Comparison of ENCODE assay signal across 11 cellular contexts in the genomic region with DNA sequence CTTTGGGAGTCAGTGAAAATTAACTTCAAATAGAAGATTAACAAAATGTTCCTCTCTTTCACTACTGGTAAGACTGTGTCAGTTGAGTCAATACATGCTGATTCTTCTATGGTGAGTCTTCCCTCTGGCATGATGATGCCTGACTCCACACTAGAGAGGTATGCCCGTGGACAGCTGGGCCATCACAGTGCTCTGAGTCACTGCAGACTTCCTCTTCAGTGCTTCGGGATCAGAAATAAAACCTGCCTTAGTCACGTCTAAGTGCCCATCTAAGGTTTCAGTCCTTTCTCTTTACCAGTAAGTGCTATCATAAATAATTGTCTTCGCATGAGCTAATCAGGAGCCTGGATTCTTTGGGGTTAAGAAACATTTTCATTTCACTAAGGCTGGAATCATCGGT. TPM values are rescaled to one million over a fixed set of nuclear protein-coding genes. Genes with fewer than 3 reads are reported as not detected.
A peak's percentile ranks its signal among the peaks of the same experiment; 100 is the strongest.
DNase-seq lines count a peak whose midpoint lies in the region; ATAC-seq and TF ChIP-seq lines count a peak whose summit lies in the region.
"Had no signal": no experiment of that assay in that cellular context is flagged by ENCODE, and none has a peak within 500 bp of the region (broad histone marks: within the 10 kb centered on the region; RNA-seq: fewer than 3 reads in every experiment).

No MANE protein-coding gene starts in this region.

- H2AFZ ChIP-seq in OCI-LY3 (ENCODE audit: low read depth, low read length): 0 out of 2 replicates have a peak overlapping the region, but pooled peaks have one; percentile 1

- intact Hi-C loops in CD4-positive, alpha-beta memory T cell (cut with micrococcal nuclease): no loop called here
- intact Hi-C loops in Caco-2 (cut with micrococcal nuclease; ENCODE audit: unreplicated experiment): no loop called here

- H3K27ac ChIP-seq in OCI-LY3 (ENCODE audit: low read length): no peak overlapping the region
- H3K27ac ChIP-seq in CD4-positive, alpha-beta memory T cell (ENCODE audit: low read depth, low read length): no peak overlapping the region
- H3K27ac ChIP-seq: thoracic aorta had no signal

- peaks cover 11% of the 10 kb centered on the region for H3K27me3 ChIP-seq in OCI-LY3 (ENCODE audit: low read depth, low read length)
- no peaks in the 10 kb centered on the region for H3K27me3 ChIP-seq in CD4-positive, alpha-beta memory T cell (ENCODE audit: insufficient read depth, low read length)
- no peaks in the 10 kb centered on the region for H3K27me3 ChIP-seq in Caco-2 (replicated peaks; ENCODE audit: control insufficient read depth, insufficient read depth, low read length)

- H3K4me2 ChIP-seq in OCI-LY3 (ENCODE audit: low read length): no peak overlapping the region

- H3K9ac ChIP-seq in OCI-LY3 (ENCODE audit: low read length): no peak overlapping the region

- no peaks in the 10 kb centered on the region for H3K4me1 Mint-ChIP-seq in stimulated activated effector memory CD8-positive, alpha-beta T cell treated with anti-CD3 and anti-CD28 coated beads, Interleukin-12 subunit alpha, Interleukin-12 subunit beta, amount 100 ng/mL, for 72 hours
- H3K4me1 Mint-ChIP-seq in CD4-positive, alpha-beta memory T cell: no peaks in the 10 kb centered on the region
- H3K4me1 Mint-ChIP-seq in Caco-2 (ENCODE audit: low read depth, unreplicated experiment): no peaks in the 10 kb centered on the region

- H3K79me2 ChIP-seq in OCI-LY3 (ENCODE audit: low read length): no peaks in the 10 kb centered on the region

- peaks cover 2% of the 10 kb centered on the region; the same call in 1 of the 2 replicates for H3K4me1 ChIP-seq in OCI-LY3 (ENCODE audit: low read length)
- no peaks in the 10 kb centered on the region for H3K4me1 ChIP-seq in CD4-positive, alpha-beta memory T cell (ENCODE audit: insufficient read depth, low read length)
- no peaks in the 10 kb centered on the region for H3K4me1 ChIP-seq in Caco-2

- no peak overlapping the region for H3K4me3 Mint-ChIP-seq in stimulated activated effector memory CD8-positive, alpha-beta T cell treated with anti-CD3 and anti-CD28 coated beads, Interleukin-12 subunit alpha, Interleukin-12 subunit beta, amount 100 ng/mL, for 72 hours
- no peak overlapping the region for H3K4me3 Mint-ChIP-seq in CD4-positive, alpha-beta memory T cell
- no peak overlapping the region for H3K4me3 Mint-ChIP-seq in Caco-2 (ENCODE audit: unreplicated experiment)
- H3K4me3 Mint-ChIP-seq: natural killer cell treated with Interleukin-12 subunit alpha and Interleukin-12 subunit beta and Interleukin-15 and Interleukin-18, amount 100 ng/mL, for 72 hours had no signal

- no peaks in the 10 kb centered on the region for H3K9me3 Mint-ChIP-seq in stimulated activated effector memory CD8-positive, alpha-beta T cell treated with anti-CD3 and anti-CD28 coated beads, Interleukin-12 subunit alpha, Interleukin-12 subunit beta, amount 100 ng/mL, for 72 hours
- peaks cover 0 to 2% (median 0%) of the 10 kb centered on the region in 8 donors for H3K9me3 Mint-ChIP-seq in CD4-positive, alpha-beta memory T cell
- no peaks in the 10 kb centered on the region for H3K9me3 Mint-ChIP-seq in Caco-2 (ENCODE audit: unreplicated experiment)
- H3K9me3 Mint-ChIP-seq: natural killer cell treated with Interleukin-12 subunit alpha and Interleukin-12 subunit beta and Interleukin-15 and Interleukin-18, amount 100 ng/mL, for 72 hours had no signal

- peak; percentile 58 for ATAC-seq in stimulated activated effector memory CD8-positive, alpha-beta T cell treated with anti-CD3 and anti-CD28 coated beads, Interleukin-12 subunit alpha, Interleukin-12 subunit beta, amount 100 ng/mL, for 72 hours
- no peak for ATAC-seq in GM21515 (IDR thresholded peaks at IDR 0.05; ENCODE audit: unreplicated experiment)
- ATAC-seq: natural killer cell treated with Interleukin-12 subunit alpha and Interleukin-12 subunit beta and Interleukin-15 and Interleukin-18, amount 100 ng/mL, for 72 hours had no signal

- H3K36me3 ChIP-seq in OCI-LY3 (replicated peaks; ENCODE audit: low read depth, low read length) (no peaks in the 10 kb centered on the region), Caco-2 (ENCODE audit: control insufficient read depth, insufficient read depth, low read length) (no peaks in the 10 kb centered on the region)
- no peaks in the 10 kb centered on the region for H3K36me3 ChIP-seq in CD4-positive, alpha-beta memory T cell (ENCODE audit: insufficient read depth, low read length)
- H3K36me3 ChIP-seq: thoracic aorta had no signal

- POLR2A ChIA-PET in CD4-positive, alpha-beta memory T cell (lab: Charles Lee; ENCODE audit: partially characterized antibody): no interaction called here
- POLR2A ChIA-PET in Caco-2 (lab: Charles Lee): no interaction called here

- DNase-seq in activated CD4-positive, alpha-beta T cell treated with anti-CD3 and anti-CD28 coated beads for 48 hours: peak; percentile 8
- DNase-seq in activated CD4-positive, alpha-beta T cell treated with anti-CD3 and anti-CD28 coated beads for 1 hour: no peak
- DNase-seq in fibroblast of mammary gland (ENCODE audit: low read depth) (peak; percentile 99), Caco-2 (no peak)
- no peak for DNase-seq in stimulated activated effector memory CD8-positive, alpha-beta T cell treated with anti-CD3 and anti-CD28 coated beads, Interleukin-12 subunit alpha, Interleukin-12 subunit beta, amount 100 ng/mL, for 72 hours (ENCODE audit: low spot score in 2 of 2)
- DNase-seq in CD4-positive, alpha-beta memory T cell: no peak
- DNase-seq: DMS79 had no signal

- no peak for TF ChIP-seq CTCF in OCI-LY3 (IDR thresholded peaks at IDR 0.05; ENCODE audit: low read depth, low read length)
- no peak for TF ChIP-seq CTCF in fibroblast of mammary gland (conservative IDR thresholded peaks at IDR 0.05; ENCODE audit: control insufficient read depth, insufficient read depth, low read depth, low read length)
- TF ChIP-seq CTCF in Caco-2 (IDR thresholded peaks at IDR 0.05; ENCODE audit: insufficient read depth in 1 of 2, low read depth in 1 of 2, low read length in 1 of 2, severe bottlenecking in 1 of 2, unreplicated experiment in 1 of 2): no peak

- no peak overlapping the region for H3K27ac Mint-ChIP-seq in stimulated activated effector memory CD8-positive, alpha-beta T cell treated with anti-CD3 and anti-CD28 coated beads, Interleukin-12 subunit alpha, Interleukin-12 subunit beta, amount 100 ng/mL, for 72 hours
- no peak overlapping the region for H3K27ac Mint-ChIP-seq in CD4-positive, alpha-beta memory T cell
- no peak overlapping the region for H3K27ac Mint-ChIP-seq in Caco-2 (ENCODE audit: unreplicated experiment)
- H3K27ac Mint-ChIP-seq: natural killer cell treated with Interleukin-12 subunit alpha and Interleukin-12 subunit beta and Interleukin-15 and Interleukin-18, amount 100 ng/mL, for 72 hours had no signal

- H3K9me3 ChIP-seq in OCI-LY3 (ENCODE audit: insufficient read depth, low read length): no peaks in the 10 kb centered on the region
- no peaks in the 10 kb centered on the region for H3K9me3 ChIP-seq in CD4-positive, alpha-beta memory T cell (ENCODE audit: control insufficient read depth in 1 of 2, low read length in 2 of 2)
- H3K9me3 ChIP-seq in Caco-2: no peaks in the 10 kb centered on the region
- H3K9me3 ChIP-seq: thoracic aorta had no signal

- H3K36me3 Mint-ChIP-seq in stimulated activated effector memory CD8-positive, alpha-beta T cell treated with anti-CD3 and anti-CD28 coated beads, Interleukin-12 subunit alpha, Interleukin-12 subunit beta, amount 100 ng/mL, for 72 hours: no peaks in the 10 kb centered on the region
- H3K36me3 Mint-ChIP-seq in CD4-positive, alpha-beta memory T cell: no peaks in the 10 kb centered on the region
- H3K36me3 Mint-ChIP-seq in Caco-2 (ENCODE audit: insufficient read depth, unreplicated experiment): no peaks in the 10 kb centered on the region
- H3K36me3 Mint-ChIP-seq: natural killer cell treated with Interleukin-12 subunit alpha and Interleukin-12 subunit beta and Interleukin-15 and Interleukin-18, amount 100 ng/mL, for 72 hours had no signal

- no peak overlapping the region for H3K4me3 ChIP-seq in OCI-LY3 (ENCODE audit: low read length)
- peak overlapping the region; percentile 15 for H3K4me3 ChIP-seq in fibroblast of mammary gland (ENCODE audit: control insufficient read depth, low read depth, low read length)
- H3K4me3 ChIP-seq in CD4-positive, alpha-beta memory T cell (ENCODE audit: low read length in 2 of 2): no peak overlapping the region
- H3K4me3 ChIP-seq in Caco-2 (ENCODE audit: low read depth, low read length): no peak overlapping the region
- H3K4me3 ChIP-seq: thoracic aorta had no signal

- no peaks in the 10 kb centered on the region for H4K20me1 ChIP-seq in OCI-LY3 (ENCODE audit: insufficient read depth, low read length)

- CTCF ChIA-PET in CD4-positive, alpha-beta memory T cell (lab: Charles Lee; ENCODE audit: partially characterized antibody): no interaction called here
- CTCF ChIA-PET in Caco-2 (lab: Charles Lee): no interaction called here

- H3K27me3 Mint-ChIP-seq in CD4-positive, alpha-beta memory T cell: peaks cover 3 to 6% of the 10 kb centered on the region in 2 donors
- peaks cover 3% of the 10 kb centered on the region for H3K27me3 Mint-ChIP-seq in Caco-2 (ENCODE audit: insufficient read depth, unreplicated experiment)

- no TSS peak for BruUV-seq in Caco-2 (replicated peaks; lab: Mats Ljungman, UMichigan)

RNA-seq across cellular contexts. Expression of a gene that starts 1.6 kb away (rescaled TPM):
- not detected for total RNA-seq in CD4-positive, alpha-beta memory T cell
- polyA plus RNA-seq in CD4-positive, alpha-beta memory T cell: not detected
- not detected in 2 replicates for total RNA-seq in Caco-2 (2022)
- total RNA-seq: natural killer cell treated with Interleukin-12 subunit alpha and Interleukin-12 subunit beta and Interleukin-15 and Interleukin-18, amount 100 ng/mL, for 72 hours; thoracic aorta had no signal

RNA-seq across cellular contexts. Expression of a gene that starts 49.1 kb away (rescaled TPM):
- 100 to 1,000 TPM; 193 to 207 TPM for total RNA-seq in CD4-positive, alpha-beta memory T cell
- 10 to 100 TPM; 62.4 to 74.7 TPM for polyA plus RNA-seq in CD4-positive, alpha-beta memory T cell
- 54.5 and 56.2 TPM in 2 replicates for total RNA-seq in Caco-2 (2022)

Comparison
In these comparisons a context has a peak if more than half of its experiments do, and no peak if none do; other contexts are left out.
1. DNase-seq: peak in activated CD4-positive, alpha-beta T cell treated with anti-CD3 and anti-CD28 coated beads for 48 hours (single experiment) and fibroblast of mammary gland (single experiment); none in activated CD4-positive, alpha-beta T cell treated with anti-CD3 and anti-CD28 coated beads for 1 hour (single experiment), stimulated activated effector memory CD8-positive, alpha-beta T cell treated with anti-CD3 and anti-CD28 coated beads, Interleukin-12 subunit alpha, Interleukin-12 subunit beta, amount 100 ng/mL, for 72 hours (0 of 2), CD4-positive, alpha-beta memory T cell (0 of 5) and Caco-2 (0 of 2).